In genomic region chr2:182598626-182599025, GRCh38 we compare ENCODE assay signal across 38 cellular contexts.
"Had no signal": no experiment of that assay in that cellular context is flagged by ENCODE, and none has a peak within 500 bp of the region (broad histone marks: within the 10 kb centered on the region; RNA-seq: fewer than 3 reads in every experiment).

No MANE protein-coding gene starts in this region.

- H3K4me1 Mint-ChIP-seq: activated CD4-positive, alpha-beta memory T cell treated with anti-CD3 and anti-CD28 coated beads, Interleukin-2, amount 10 ng/mL, durations not matched to agents 7 days and 5 days; activated CD4-positive, alpha-beta T cell treated with anti-CD3 and anti-CD28 coated beads for 36 hours; activated CD4-positive, alpha-beta T cell treated with anti-CD3 and anti-CD28 coated beads, Interleukin-2, amount 10 ng/mL, durations not matched to agents 7 days and 5 days; activated CD8-positive, alpha-beta memory T cell treated with anti-CD3 and anti-CD28 coated beads, Interleukin-2, amount 10 ng/mL, durations not matched to agents 7 days and 5 days; activated naive CD4-positive, alpha-beta T cell treated with anti-CD3 and anti-CD28 coated beads, Interleukin-2, amount 10 ng/mL, durations not matched to agents 7 days and 5 days; activated naive CD4-positive, alpha-beta T cell treated with anti-CD3 and anti-CD28 coated beads, Interleukin-2, amount 50 U/mL, for 24 hours; activated naive CD8-positive, alpha-beta T cell treated with anti-CD3 and anti-CD28 coated beads, Interleukin-2, amount 10 ng/mL, durations not matched to agents 7 days and 5 days; activated naive CD8-positive, alpha-beta T cell treated with anti-CD3 and anti-CD28 coated beads, Interleukin-2, amount 50 U/mL, for 24 hours; central memory CD8-positive, alpha-beta T cell; T-cell had no signal

- H3K4me3 Mint-ChIP-seq: activated CD4-positive, alpha-beta memory T cell treated with anti-CD3 and anti-CD28 coated beads, Interleukin-2, amount 10 ng/mL, durations not matched to agents 7 days and 5 days; activated CD4-positive, alpha-beta T cell treated with anti-CD3 and anti-CD28 coated beads for 36 hours; activated CD4-positive, alpha-beta T cell treated with anti-CD3 and anti-CD28 coated beads, Interleukin-2, amount 10 ng/mL, durations not matched to agents 7 days and 5 days; activated CD8-positive, alpha-beta memory T cell treated with anti-CD3 and anti-CD28 coated beads, Interleukin-2, amount 10 ng/mL, durations not matched to agents 7 days and 5 days; activated CD8-positive, alpha-beta T cell treated with anti-CD3 and anti-CD28 coated beads, Interleukin-2, amount 10 ng/mL, durations not matched to agents 7 days and 5 days; activated naive CD4-positive, alpha-beta T cell treated with anti-CD3 and anti-CD28 coated beads, Interleukin-2, amount 10 ng/mL, durations not matched to agents 7 days and 5 days; activated naive CD4-positive, alpha-beta T cell treated with anti-CD3 and anti-CD28 coated beads, Interleukin-2, amount 50 U/mL, for 24 hours; activated naive CD8-positive, alpha-beta T cell; activated naive CD8-positive, alpha-beta T cell treated with anti-CD3 and anti-CD28 coated beads, Interleukin-2, amount 10 ng/mL, durations not matched to agents 7 days and 5 days; activated naive CD8-positive, alpha-beta T cell treated with anti-CD3 and anti-CD28 coated beads, Interleukin-2, amount 50 U/mL, for 24 hours; activated T-cell treated with anti-CD3 and anti-CD28 coated beads, Interleukin-2, amount 50 U/mL, for 24 hours; brain; central memory CD8-positive, alpha-beta T cell; T-cell; T-helper 1 cell treated with Interleukin-12 subunit alpha and Interleukin-12 subunit beta and Interleukin-4 antibody, amounts not matched to agents 30 μg/mL and 1 μg/mL, for 36 hours; T-helper 2 cell treated with Interferon-gamma antibody and Interleukin-4, amounts not matched to agents 5 μg/mL and 100 μg/mL, for 36 hours; WTC11 had no signal

- H3K27ac ChIP-seq: cardiac muscle cell, WERI-Rb-1 had no signal

- H3K36me3 ChIP-seq: cardiac muscle cell, WERI-Rb-1 had no signal

- H3K27me3 ChIP-seq: cardiac muscle cell had no signal

- DNase-seq: activated CD4-positive, alpha-beta memory T cell treated with anti-CD3 and anti-CD28 coated beads, Interleukin-2, amount 10 ng/mL, durations not matched to agents 7 days and 5 days; activated CD4-positive, alpha-beta T cell treated with anti-CD3 and anti-CD28 coated beads for 1 hour; activated CD4-positive, alpha-beta T cell treated with anti-CD3 and anti-CD28 coated beads for 36 hours; activated CD4-positive, alpha-beta T cell treated with anti-CD3 and anti-CD28 coated beads for 48 hours; activated CD4-positive, alpha-beta T cell treated with anti-CD3 and anti-CD28 coated beads, Interleukin-2, amount 10 ng/mL, durations not matched to agents 7 days and 5 days; activated CD4-positive, alpha-beta T cell treated with anti-CD3 and anti-CD28 coated beads, Interleukin-2, amount 50 U/mL, for 48 hours; activated CD4-positive, CD25-positive, alpha-beta regulatory T cell; activated CD8-positive, alpha-beta memory T cell treated with anti-CD3 and anti-CD28 coated beads for 24 hours; activated CD8-positive, alpha-beta memory T cell treated with anti-CD3 and anti-CD28 coated beads, Interleukin-2, amount 10 ng/mL, durations not matched to agents 7 days and 5 days; activated CD8-positive, alpha-beta memory T cell treated with anti-CD3 and anti-CD28 coated beads, Interleukin-2, amount 50 U/mL, for 48 hours; activated CD8-positive, alpha-beta T cell treated with anti-CD3 and anti-CD28 coated beads, Interleukin-2, amount 10 ng/mL, durations not matched to agents 7 days and 5 days; activated effector memory CD4-positive, alpha-beta T cell treated with Interleukin-2 at 50 U/mL for 16 hours; activated gamma-delta T cell; activated naive CD4-positive, alpha-beta T cell treated with anti-CD3 and anti-CD28 coated beads, Interleukin-2, amount 10 ng/mL, durations not matched to agents 7 days and 5 days; activated naive CD4-positive, alpha-beta T cell treated with Interleukin-2 at 50 U/mL for 16 hours; activated naive CD8-positive, alpha-beta T cell treated with anti-CD3 and anti-CD28 coated beads, Interleukin-2, amount 10 ng/mL, durations not matched to agents 7 days and 5 days; activated naive CD8-positive, alpha-beta T cell treated with anti-CD3 and anti-CD28 coated beads, Interleukin-2, amount 50 U/mL, for 24 hours; activated T-cell treated with anti-CD3 and anti-CD28 coated beads, Interleukin-2, amount 50 U/mL, for 24 hours; activated T-cell treated with anti-CD3 and anti-CD28 coated beads, Interleukin-2, amount 50 U/mL, for 48 hours; amniotic stem cell; caudate nucleus; cerebellar nuclear complex; T-cell; T-helper 2 cell; T-helper 9 cell; WERI-Rb-1 had no signal

- FAIRE-seq: bronchial epithelial cell, TTC549 had no signal

- H3K9me3 Mint-ChIP-seq: activated CD4-positive, alpha-beta memory T cell treated with anti-CD3 and anti-CD28 coated beads, Interleukin-2, amount 10 ng/mL, durations not matched to agents 7 days and 5 days; activated CD4-positive, alpha-beta T cell treated with anti-CD3 and anti-CD28 coated beads, Interleukin-2, amount 10 ng/mL, durations not matched to agents 7 days and 5 days; activated naive CD4-positive, alpha-beta T cell treated with anti-CD3 and anti-CD28 coated beads, Interleukin-2, amount 10 ng/mL, durations not matched to agents 7 days and 5 days; activated naive CD4-positive, alpha-beta T cell treated with anti-CD3 and anti-CD28 coated beads, Interleukin-2, amount 50 U/mL, for 24 hours; activated naive CD8-positive, alpha-beta T cell treated with anti-CD3 and anti-CD28 coated beads, Interleukin-2, amount 10 ng/mL, durations not matched to agents 7 days and 5 days; activated naive CD8-positive, alpha-beta T cell treated with anti-CD3 and anti-CD28 coated beads, Interleukin-2, amount 50 U/mL, for 24 hours; activated T-cell treated with anti-CD3 and anti-CD28 coated beads, Interleukin-2, amount 50 U/mL, for 24 hours; activated T-helper 2 cell treated with anti-CD3 and anti-CD28 coated beads, Interferon-gamma antibody, Interleukin-2, Interleukin-4, amounts not matched to agents 10 μg/mL and 5 μg/mL and 100 μg/mL, durations not matched to agents 14 hours and 24 hours and 36 hours; brain; central memory CD8-positive, alpha-beta T cell; T-cell; T-helper 1 cell treated with Interleukin-12 subunit alpha and Interleukin-12 subunit beta and Interleukin-4 antibody, amounts not matched to agents 30 μg/mL and 1 μg/mL, for 36 hours; T-helper 2 cell treated with Interferon-gamma antibody and Interleukin-4, amounts not matched to agents 5 μg/mL and 100 μg/mL, for 36 hours had no signal

- H3K4me3 ChIP-seq: cardiac muscle cell had no signal

- ATAC-seq: activated CD4-positive, alpha-beta T cell treated with anti-CD3 and anti-CD28 coated beads for 36 hours; activated CD4-positive, CD25-positive, alpha-beta regulatory T cell treated with anti-CD3 and anti-CD28 coated beads, Interleukin-2, amount 50 U/mL, for 24 hours; activated CD8-positive, alpha-beta memory T cell treated with anti-CD3 and anti-CD28 coated beads, Interleukin-2, amount 10 ng/mL, durations not matched to agents 7 days and 5 days; activated CD8-positive, alpha-beta T cell treated with anti-CD3 and anti-CD28 coated beads, Interleukin-2, amount 10 ng/mL, durations not matched to agents 7 days and 5 days; activated naive CD8-positive, alpha-beta T cell treated with anti-CD3 and anti-CD28 coated beads, Interleukin-2, amount 50 U/mL, for 24 hours; T-cell; WTC11 had no signal

- H3K27ac Mint-ChIP-seq: activated CD4-positive, alpha-beta memory T cell treated with anti-CD3 and anti-CD28 coated beads, Interleukin-2, amount 10 ng/mL, durations not matched to agents 7 days and 5 days; activated CD4-positive, alpha-beta T cell treated with anti-CD3 and anti-CD28 coated beads for 36 hours; activated CD4-positive, alpha-beta T cell treated with anti-CD3 and anti-CD28 coated beads, Interleukin-2, amount 10 ng/mL, durations not matched to agents 7 days and 5 days; activated CD8-positive, alpha-beta memory T cell treated with anti-CD3 and anti-CD28 coated beads, Interleukin-2, amount 10 ng/mL, durations not matched to agents 7 days and 5 days; activated CD8-positive, alpha-beta T cell treated with anti-CD3 and anti-CD28 coated beads, Interleukin-2, amount 10 ng/mL, durations not matched to agents 7 days and 5 days; activated naive CD4-positive, alpha-beta T cell treated with anti-CD3 and anti-CD28 coated beads, Interleukin-2, amount 10 ng/mL, durations not matched to agents 7 days and 5 days; activated naive CD4-positive, alpha-beta T cell treated with anti-CD3 and anti-CD28 coated beads, Interleukin-2, amount 50 U/mL, for 24 hours; activated naive CD8-positive, alpha-beta T cell; activated naive CD8-positive, alpha-beta T cell treated with anti-CD3 and anti-CD28 coated beads, Interleukin-2, amount 10 ng/mL, durations not matched to agents 7 days and 5 days; activated naive CD8-positive, alpha-beta T cell treated with anti-CD3 and anti-CD28 coated beads, Interleukin-2, amount 50 U/mL, for 24 hours; activated T-cell treated with anti-CD3 and anti-CD28 coated beads, Interleukin-2, amount 50 U/mL, for 24 hours; activated T-helper 2 cell treated with anti-CD3 and anti-CD28 coated beads, Interferon-gamma antibody, Interleukin-2, Interleukin-4, amounts not matched to agents 10 μg/mL and 5 μg/mL and 100 μg/mL, durations not matched to agents 14 hours and 24 hours and 36 hours; brain; T-cell; T-helper 1 cell treated with Interleukin-12 subunit alpha and Interleukin-12 subunit beta and Interleukin-4 antibody, amounts not matched to agents 30 μg/mL and 1 μg/mL, for 36 hours; T-helper 2 cell treated with Interferon-gamma antibody and Interleukin-4, amounts not matched to agents 5 μg/mL and 100 μg/mL, for 36 hours; WTC11 had no signal

- H3K36me3 Mint-ChIP-seq: activated CD8-positive, alpha-beta memory T cell treated with anti-CD3 and anti-CD28 coated beads, Interleukin-2, amount 10 ng/mL, durations not matched to agents 7 days and 5 days; activated naive CD4-positive, alpha-beta T cell treated with anti-CD3 and anti-CD28 coated beads, Interleukin-2, amount 10 ng/mL, durations not matched to agents 7 days and 5 days; activated naive CD4-positive, alpha-beta T cell treated with anti-CD3 and anti-CD28 coated beads, Interleukin-2, amount 50 U/mL, for 24 hours; activated naive CD8-positive, alpha-beta T cell; activated naive CD8-positive, alpha-beta T cell treated with anti-CD3 and anti-CD28 coated beads, Interleukin-2, amount 10 ng/mL, durations not matched to agents 7 days and 5 days; brain; T-cell; WTC11 had no signal

- H3K27me3 Mint-ChIP-seq: activated CD8-positive, alpha-beta memory T cell treated with anti-CD3 and anti-CD28 coated beads, Interleukin-2, amount 10 ng/mL, durations not matched to agents 7 days and 5 days; activated naive CD4-positive, alpha-beta T cell treated with anti-CD3 and anti-CD28 coated beads, Interleukin-2, amount 10 ng/mL, durations not matched to agents 7 days and 5 days had no signal
